39 cellular contexts compared by ENCODE assay signal in the genomic region with DNA sequence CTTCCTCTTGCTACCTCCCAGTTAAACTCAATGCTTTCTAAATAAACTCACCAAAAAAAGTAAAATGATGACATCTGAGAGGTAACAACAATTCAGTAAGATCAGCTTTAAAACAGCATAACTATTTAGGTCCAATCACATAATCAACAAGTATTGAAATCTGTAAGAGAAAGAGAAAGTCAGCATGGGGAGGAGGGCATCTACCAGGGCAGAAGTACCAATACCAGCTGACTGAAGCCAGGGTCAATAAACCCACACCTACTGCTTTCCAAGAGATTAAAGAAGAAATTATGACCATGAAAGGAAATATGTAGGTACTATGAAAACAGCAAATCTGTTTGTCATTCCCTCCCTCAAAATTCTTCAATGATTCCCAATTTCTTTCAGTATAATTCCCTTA.
"Had no signal": no experiment of that assay in that cellular context is flagged by ENCODE, and none has a peak within 500 bp of the region (broad histone marks: within the 10 kb centered on the region; RNA-seq: fewer than 3 reads in every experiment).

No MANE protein-coding gene starts in this region.

- H3K36me3 Mint-ChIP-seq: activated naive CD4-positive, alpha-beta T cell treated with anti-CD3 and anti-CD28 coated beads, Interleukin-2, amount 10 ng/mL, durations not matched to agents 7 days and 5 days; activated naive CD4-positive, alpha-beta T cell treated with anti-CD3 and anti-CD28 coated beads, Interleukin-2, amount 50 U/mL, for 24 hours; activated naive CD4-positive, alpha-beta T cell treated with anti-CD3 and anti-CD28 coated beads, Interleukin-2, amount 50 U/mL, for 72 hours; activated naive CD8-positive, alpha-beta T cell; activated naive CD8-positive, alpha-beta T cell treated with anti-CD3 and anti-CD28 coated beads for 36 hours; activated naive CD8-positive, alpha-beta T cell treated with anti-CD3 and anti-CD28 coated beads, Interleukin-2, amount 10 ng/mL, durations not matched to agents 7 days and 5 days; brain had no signal

- H3K27ac ChIP-seq: adrenal gland, ascending aorta, body of pancreas, brain microvascular endothelial cell, breast epithelium, cardiac muscle cell had no signal

- ATAC-seq: activated naive CD4-positive, alpha-beta T cell treated with anti-CD3 and anti-CD28 coated beads, Interleukin-2, amount 50 U/mL, for 72 hours; activated naive CD8-positive, alpha-beta T cell treated with anti-CD3 and anti-CD28 coated beads, Interleukin-2, amount 50 U/mL, for 24 hours; activated T-cell treated with anti-CD3 and anti-CD28 coated beads, Interleukin-2, amount 50 U/mL, for 4 hours; activated T-cell treated with anti-CD3 and anti-CD28 coated beads, Interleukin-2, amount 50 U/mL, for 72 hours; activated T-helper 17 cell treated with anti-CD3 and anti-CD28 coated beads, Interleukin-2, amount 50 U/mL, for 72 hours; body of pancreas had no signal

- H3K4me3 ChIP-seq: adrenal gland, ascending aorta, body of pancreas, breast epithelium, cardiac muscle cell had no signal

- H3K9me3 ChIP-seq: adrenal gland, ascending aorta, body of pancreas, breast epithelium had no signal

- H3K4me3 Mint-ChIP-seq: activated naive CD4-positive, alpha-beta T cell treated with anti-CD3 and anti-CD28 coated beads for 36 hours; activated naive CD4-positive, alpha-beta T cell treated with anti-CD3 and anti-CD28 coated beads, Interleukin-2, amount 10 ng/mL, durations not matched to agents 7 days and 5 days; activated naive CD4-positive, alpha-beta T cell treated with anti-CD3 and anti-CD28 coated beads, Interleukin-2, amount 50 U/mL, for 24 hours; activated naive CD8-positive, alpha-beta T cell; activated naive CD8-positive, alpha-beta T cell treated with anti-CD3 and anti-CD28 coated beads for 36 hours; activated naive CD8-positive, alpha-beta T cell treated with anti-CD3 and anti-CD28 coated beads, Interleukin-2, amount 10 ng/mL, durations not matched to agents 7 days and 5 days; activated naive CD8-positive, alpha-beta T cell treated with anti-CD3 and anti-CD28 coated beads, Interleukin-2, amount 50 U/mL, for 24 hours; activated T-cell treated with anti-CD3 and anti-CD28 coated beads, Interleukin-2, amount 50 U/mL, for 24 hours; activated T-cell treated with anti-CD3 and anti-CD28 coated beads, Interleukin-2, amount 50 U/mL, for 4 hours; activated T-cell treated with anti-CD3 and anti-CD28 coated beads, Interleukin-2, amount 50 U/mL, for 72 hours; activated T-helper 1 cell treated with anti-CD3 and anti-CD28 coated beads, Interleukin-12 subunit alpha, Interleukin-12 subunit beta, Interleukin-2, Interleukin-4 antibody, amounts not matched to agents 30 ng/mL and 10 ng/mL and 1 ng/mL, durations not matched to agents 14 hours and 24 hours and 36 hours; activated T-helper 17 cell treated with anti-CD3 and anti-CD28 coated beads, Interleukin-2, amount 50 U/mL, for 72 hours; brain; central memory CD8-positive, alpha-beta T cell had no signal

- DNase-seq: activated effector memory CD4-positive, alpha-beta T cell treated with anti-CD3 and anti-CD28 coated beads, Interleukin-2, amount 50 U/mL, for 16 hours; activated effector memory CD4-positive, alpha-beta T cell treated with Interleukin-2 at 50 U/mL for 16 hours; activated gamma-delta T cell; activated gamma-delta T cell treated with Interleukin-2 at 50 U/mL for 16 hours; activated naive CD4-positive, alpha-beta T cell; activated naive CD4-positive, alpha-beta T cell treated with anti-CD3 and anti-CD28 coated beads for 36 hours; activated naive CD4-positive, alpha-beta T cell treated with anti-CD3 and anti-CD28 coated beads, Interleukin-2, amount 10 ng/mL, durations not matched to agents 7 days and 5 days; activated naive CD4-positive, alpha-beta T cell treated with anti-CD3 and anti-CD28 coated beads, Interleukin-2, amount 50 U/mL, for 16 hours; activated naive CD4-positive, alpha-beta T cell treated with Interleukin-2 at 50 U/mL for 16 hours; activated naive CD8-positive, alpha-beta T cell treated with anti-CD3 and anti-CD28 coated beads for 36 hours; activated naive CD8-positive, alpha-beta T cell treated with anti-CD3 and anti-CD28 coated beads, Interleukin-2, amount 10 ng/mL, durations not matched to agents 7 days and 5 days; activated naive CD8-positive, alpha-beta T cell treated with anti-CD3 and anti-CD28 coated beads, Interleukin-2, amount 50 U/mL, for 24 hours; activated T-cell treated with anti-CD3 and anti-CD28 coated beads for 4 hours; activated T-cell treated with anti-CD3 and anti-CD28 coated beads, Interleukin-2, amount 50 U/mL, for 1 hour; activated T-cell treated with anti-CD3 and anti-CD28 coated beads, Interleukin-2, amount 50 U/mL, for 24 hours; activated T-cell treated with anti-CD3 and anti-CD28 coated beads, Interleukin-2, amount 50 U/mL, for 4 hours; activated T-cell treated with anti-CD3 and anti-CD28 coated beads, Interleukin-2, amount 50 U/mL, for 48 hours; activated T-cell treated with anti-CD3 and anti-CD28 coated beads, Interleukin-2, amount 50 U/mL, for 72 hours; adrenal gland; amniotic stem cell; amygdala; anterior cingulate cortex; aorta; body of pancreas; brain microvascular endothelial cell; caudate nucleus; central memory CD4-positive, alpha-beta T cell had no signal

- H3K27me3 ChIP-seq: adrenal gland, ascending aorta, body of pancreas, brain microvascular endothelial cell, breast epithelium, cardiac muscle cell had no signal

- H3K27ac Mint-ChIP-seq: activated naive CD4-positive, alpha-beta T cell treated with anti-CD3 and anti-CD28 coated beads for 36 hours; activated naive CD4-positive, alpha-beta T cell treated with anti-CD3 and anti-CD28 coated beads, Interleukin-2, amount 10 ng/mL, durations not matched to agents 7 days and 5 days; activated naive CD4-positive, alpha-beta T cell treated with anti-CD3 and anti-CD28 coated beads, Interleukin-2, amount 50 U/mL, for 24 hours; activated naive CD4-positive, alpha-beta T cell treated with anti-CD3 and anti-CD28 coated beads, Interleukin-2, amount 50 U/mL, for 72 hours; activated naive CD8-positive, alpha-beta T cell; activated naive CD8-positive, alpha-beta T cell treated with anti-CD3 and anti-CD28 coated beads for 36 hours; activated naive CD8-positive, alpha-beta T cell treated with anti-CD3 and anti-CD28 coated beads, Interleukin-2, amount 10 ng/mL, durations not matched to agents 7 days and 5 days; activated naive CD8-positive, alpha-beta T cell treated with anti-CD3 and anti-CD28 coated beads, Interleukin-2, amount 50 U/mL, for 24 hours; activated T-cell treated with anti-CD3 and anti-CD28 coated beads, Interleukin-2, amount 50 U/mL, for 24 hours; activated T-cell treated with anti-CD3 and anti-CD28 coated beads, Interleukin-2, amount 50 U/mL, for 72 hours; activated T-helper 1 cell treated with anti-CD3 and anti-CD28 coated beads, Interleukin-12 subunit alpha, Interleukin-12 subunit beta, Interleukin-2, Interleukin-4 antibody, amounts not matched to agents 30 ng/mL and 10 ng/mL and 1 ng/mL, durations not matched to agents 14 hours and 24 hours and 36 hours; activated T-helper 17 cell treated with anti-CD3 and anti-CD28 coated beads, Interleukin-2, amount 50 U/mL, for 72 hours; activated T-helper 2 cell treated with anti-CD3 and anti-CD28 coated beads, Interferon-gamma antibody, Interleukin-2, Interleukin-4, amounts not matched to agents 10 μg/mL and 5 μg/mL and 100 μg/mL, durations not matched to agents 14 hours and 24 hours and 36 hours; brain had no signal

- H3K4me1 Mint-ChIP-seq: activated naive CD4-positive, alpha-beta T cell treated with anti-CD3 and anti-CD28 coated beads, Interleukin-2, amount 10 ng/mL, durations not matched to agents 7 days and 5 days; activated naive CD4-positive, alpha-beta T cell treated with anti-CD3 and anti-CD28 coated beads, Interleukin-2, amount 50 U/mL, for 24 hours; activated naive CD8-positive, alpha-beta T cell treated with anti-CD3 and anti-CD28 coated beads for 36 hours; activated naive CD8-positive, alpha-beta T cell treated with anti-CD3 and anti-CD28 coated beads, Interleukin-2, amount 10 ng/mL, durations not matched to agents 7 days and 5 days; activated naive CD8-positive, alpha-beta T cell treated with anti-CD3 and anti-CD28 coated beads, Interleukin-2, amount 50 U/mL, for 24 hours; activated T-helper 17 cell treated with anti-CD3 and anti-CD28 coated beads, Interleukin-2, amount 50 U/mL, for 72 hours; central memory CD8-positive, alpha-beta T cell had no signal

- H3K4me1 ChIP-seq: adrenal gland, ascending aorta, body of pancreas, breast epithelium had no signal

- H3K9me3 Mint-ChIP-seq: activated naive CD4-positive, alpha-beta T cell treated with anti-CD3 and anti-CD28 coated beads for 36 hours; activated naive CD4-positive, alpha-beta T cell treated with anti-CD3 and anti-CD28 coated beads, Interleukin-2, amount 10 ng/mL, durations not matched to agents 7 days and 5 days; activated naive CD4-positive, alpha-beta T cell treated with anti-CD3 and anti-CD28 coated beads, Interleukin-2, amount 50 U/mL, for 24 hours; activated naive CD4-positive, alpha-beta T cell treated with anti-CD3 and anti-CD28 coated beads, Interleukin-2, amount 50 U/mL, for 72 hours; activated naive CD8-positive, alpha-beta T cell treated with anti-CD3 and anti-CD28 coated beads, Interleukin-2, amount 10 ng/mL, durations not matched to agents 7 days and 5 days; activated naive CD8-positive, alpha-beta T cell treated with anti-CD3 and anti-CD28 coated beads, Interleukin-2, amount 50 U/mL, for 24 hours; activated T-cell treated with anti-CD3 and anti-CD28 coated beads, Interleukin-2, amount 50 U/mL, for 24 hours; activated T-cell treated with anti-CD3 and anti-CD28 coated beads, Interleukin-2, amount 50 U/mL, for 4 hours; activated T-cell treated with anti-CD3 and anti-CD28 coated beads, Interleukin-2, amount 50 U/mL, for 72 hours; activated T-helper 1 cell treated with anti-CD3 and anti-CD28 coated beads, Interleukin-12 subunit alpha, Interleukin-12 subunit beta, Interleukin-2, Interleukin-4 antibody, amounts not matched to agents 30 ng/mL and 10 ng/mL and 1 ng/mL, durations not matched to agents 14 hours and 24 hours and 36 hours; activated T-helper 17 cell treated with anti-CD3 and anti-CD28 coated beads, Interleukin-2, amount 50 U/mL, for 72 hours; activated T-helper 2 cell treated with anti-CD3 and anti-CD28 coated beads, Interferon-gamma antibody, Interleukin-2, Interleukin-4, amounts not matched to agents 10 μg/mL and 5 μg/mL and 100 μg/mL, durations not matched to agents 14 hours and 24 hours and 36 hours; central memory CD8-positive, alpha-beta T cell had no signal

- FAIRE-seq: astrocyte had no signal

- H3K36me3 ChIP-seq: adrenal gland, ascending aorta, brain microvascular endothelial cell, breast epithelium, cardiac muscle cell had no signal
